In genomic region chr2:29603341-29603740, GRCh38 we compare ENCODE assay signal across 22 cellular contexts.
DNase-seq lines count a peak whose midpoint lies in the region; ATAC-seq, FAIRE-seq and TF ChIP-seq lines count a peak whose summit lies in the region.
"Had no signal": no experiment of that assay in that cellular context is flagged by ENCODE, and none has a peak within 500 bp of the region (broad histone marks: within the 10 kb centered on the region; RNA-seq: fewer than 3 reads in every experiment).

No MANE protein-coding gene starts in this region.

- no peak overlapping the region for H3K23ac ChIP-seq in mesendoderm (ENCODE audit: low read length)

- no peaks in the 10 kb centered on the region for H3F3A ChIP-seq in GM23338 (replicated peaks; ENCODE audit: low read depth)

- H3K4me2 ChIP-seq in GM23338 = no peak overlapping the region
- no peak overlapping the region for H3K4me2 ChIP-seq in mesendoderm (ENCODE audit: low read length)

- H3K4me1 ChIP-seq in GM23338 (ENCODE audit: insufficient read depth) = peaks cover 28% of the 10 kb centered on the region
- no peaks in the 10 kb centered on the region for H3K4me1 ChIP-seq in mesendoderm (ENCODE audit: control insufficient read depth, low read depth, low read length)

- H2BK5ac ChIP-seq in mesendoderm (ENCODE audit: low read length) = no peak overlapping the region

- no peak for FAIRE-seq in H54 (lab: Jason Lieb, UNC)
- FAIRE-seq: GM19239 had no signal

- H3K4me1 Mint-ChIP-seq in GM23338 = peaks cover 36% of the 10 kb centered on the region
- H3K4me1 Mint-ChIP-seq in WTC11 = peaks cover 48% of the 10 kb centered on the region

- H3K56ac ChIP-seq in mesendoderm (ENCODE audit: low read length) = no peak overlapping the region

- H4K8ac ChIP-seq in mesendoderm (ENCODE audit: low read depth, low read length) = no peak overlapping the region

- H2BK120ac ChIP-seq in mesendoderm (ENCODE audit: low read depth, low read length) = no peak overlapping the region

- H3K79me2 ChIP-seq in GM23338 (replicated peaks; ENCODE audit: insufficient read depth) = no peaks in the 10 kb centered on the region
- H3K79me2 ChIP-seq in mesendoderm (ENCODE audit: control insufficient read depth, insufficient read depth, low read length) = no peaks in the 10 kb centered on the region

- H3K4ac ChIP-seq in mesendoderm (ENCODE audit: low read depth, low read length) = no peak overlapping the region

- H3K9ac ChIP-seq in mesendoderm (ENCODE audit: low read length) = no peak overlapping the region

- H4K20me1 ChIP-seq in GM23338 (replicated peaks; ENCODE audit: insufficient read depth) = no peaks in the 10 kb centered on the region

- H2AFZ ChIP-seq in GM23338 = no peak overlapping the region

- TF ChIP-seq CTCF in GM23338 (conservative IDR thresholded peaks at IDR 0.05; ENCODE audit: low read depth in 2 of 2) = no peak
- TF ChIP-seq CTCF in WTC11 (IDR thresholded peaks at IDR 0.05) = no peak

- no CpG with 5 or more reads among the region's 1 CpG for WGBS in mesendoderm (ENCODE audit: extremely low coverage, insufficient coverage, low lambda C conversion rate)

- H2AK5ac ChIP-seq in mesendoderm (ENCODE audit: low read length) = no peak overlapping the region

- no peak overlapping the region for H3K27ac ChIP-seq in GM23338 (ENCODE audit: low read depth)
- H3K27ac ChIP-seq in mesendoderm (ENCODE audit: low read depth, low read length) = no peak overlapping the region
- H3K27ac ChIP-seq: SJSA1 had no signal

- H3K27me3 Mint-ChIP-seq in GM23338 (ENCODE audit: insufficient read depth, low read depth, poor library complexity) (peaks cover 1% of the 10 kb centered on the region), WTC11 (ENCODE audit: low read depth) (no peaks in the 10 kb centered on the region)

- H3K9me2 ChIP-seq in GM23338 (ENCODE audit: insufficient read depth) = peaks cover 25% of the 10 kb centered on the region; the same call in 1 of the 2 replicates

- ATAC-seq in GM23338 (peak; percentile 95), WTC11 (peak; percentile 94)

- H3K27me3 ChIP-seq in GM23338 (ENCODE audit: insufficient read depth) (no peaks in the 10 kb centered on the region), mesendoderm (ENCODE audit: insufficient read depth, low read length, poor library complexity) (no peaks in the 10 kb centered on the region)
- H3K27me3 ChIP-seq: SJSA1 had no signal

- TF ChIP-seq POLR2A in H54 (IDR thresholded peaks at IDR 0.05; ENCODE audit: low read depth, low read length) = no peak

- no peak overlapping the region for H3K18ac ChIP-seq in mesendoderm (ENCODE audit: low read length)

- H2BK15ac ChIP-seq in mesendoderm (replicated peaks; ENCODE audit: low read depth) = no peak overlapping the region

- POLR2A ChIA-PET in WTC11 (lab: Charles Lee) = interaction anchor here (0.7 kb wide), 1 partner anchor 82 kb away, joined by 3 read pairs; no protein-coding TSS in a partner anchor

- DNase-seq in GM23338 (ENCODE audit: low spot score) (peak; percentile 72), WTC11 (ENCODE audit: low spot score) (no peak), iPS DF 4.7 (ENCODE audit: extremely low read depth, low spot score) (peak; percentile 38), mesendoderm (peak; percentile 30), H54 (ENCODE audit: insufficient read length, low spot score) (no peak), NCI-H128 (lab: John Stamatoyannopoulos, UW; ENCODE audit: unreplicated experiment) (no peak)
- no peak for DNase-seq in central memory CD4-positive, alpha-beta T cell
- DNase-seq: Calu3, DMS153, DND-41, H9, Karpas-422, MV-4-11, NCI-H1105, NCI-H146, NCI-H2029, NCI-H2227 treated with DMSO at 0.1 percent for 48 hours, NCI-H526 treated with DMSO at 0.1 percent for 48 hours, Right ventricle myocardium superior, RPMI8226 had no signal

- H3K79me1 ChIP-seq in mesendoderm (ENCODE audit: low read length) = no peaks in the 10 kb centered on the region

- H3K4me3 ChIP-seq in GM23338 (no peak overlapping the region), mesendoderm (ENCODE audit: low read length) (no peak overlapping the region)
- H3K4me3 ChIP-seq: SJSA1 had no signal

- peak overlapping the region; percentile 72; the same call in 1 of the 2 replicates for H3K27ac Mint-ChIP-seq in GM23338
- peak overlapping the region; percentile 96 for H3K27ac Mint-ChIP-seq in WTC11

- H3K36me3 ChIP-seq in GM23338 (ENCODE audit: insufficient read depth) (no peaks in the 10 kb centered on the region), mesendoderm (ENCODE audit: control insufficient read depth, insufficient read depth, low read length) (no peaks in the 10 kb centered on the region)
- H3K36me3 ChIP-seq: SJSA1 had no signal

- H3K9me3 Mint-ChIP-seq in GM23338 (peaks cover 4% of the 10 kb centered on the region; the same call in 2 of the 3 replicates), WTC11 (peaks cover 12% of the 10 kb centered on the region)

- H3K36me3 Mint-ChIP-seq in GM23338 (ENCODE audit: low read depth) = peaks cover 4% of the 10 kb centered on the region; the same call in 1 of the 3 replicates
- no peaks in the 10 kb centered on the region for H3K36me3 Mint-ChIP-seq in WTC11

- H4K5ac ChIP-seq in mesendoderm (ENCODE audit: low read length) = no peak overlapping the region

- no peak overlapping the region for H3K4me3 Mint-ChIP-seq in GM23338
- H3K4me3 Mint-ChIP-seq in WTC11 = no peak overlapping the region; the same call in 1 of the 2 replicates
- H3K4me3 Mint-ChIP-seq: H9 had no signal

- CTCF ChIA-PET in WTC11 (lab: Charles Lee) = interaction anchor here (0.6 kb wide), 1 partner anchor 87 kb away, joined by 3 read pairs; no protein-coding TSS in a partner anchor

TF ChIP-seq in GM23338, 12 proteins besides CTCF, POLR2A, EP300 and RAD21:
- TF ChIP-seq EZH2 (IDR thresholded peaks at IDR 0.05; ENCODE audit: low read depth, unreplicated experiment) = no peak
- TF ChIP-seq STAT1 (IDR thresholded peaks at IDR 0.05; ENCODE audit: unreplicated experiment) = no peak
- TF ChIP-seq, protein P1, sequence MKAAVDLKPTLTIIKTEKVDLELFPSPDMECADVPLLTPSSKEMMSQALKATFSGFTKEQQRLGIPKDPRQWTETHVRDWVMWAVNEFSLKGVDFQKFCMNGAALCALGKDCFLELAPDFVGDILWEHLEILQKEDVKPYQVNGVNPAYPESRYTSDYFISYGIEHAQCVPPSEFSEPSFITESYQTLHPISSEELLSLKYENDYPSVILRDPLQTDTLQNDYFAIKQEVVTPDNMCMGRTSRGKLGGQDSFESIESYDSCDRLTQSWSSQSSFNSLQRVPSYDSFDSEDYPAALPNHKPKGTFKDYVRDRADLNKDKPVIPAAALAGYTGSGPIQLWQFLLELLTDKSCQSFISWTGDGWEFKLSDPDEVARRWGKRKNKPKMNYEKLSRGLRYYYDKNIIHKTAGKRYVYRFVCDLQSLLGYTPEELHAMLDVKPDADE (IDR thresholded peaks at IDR 0.05) = no peak
- no peak for TF ChIP-seq ZNF331 (CRISPR knock-in tag; IDR thresholded peaks at IDR 0.05; ENCODE audit: low read depth)
- TF ChIP-seq POLR2AphosphoS5 (IDR thresholded peaks at IDR 0.05; ENCODE audit: low read depth) = no peak
- no peak for TF ChIP-seq JUNB (IDR thresholded peaks at IDR 0.05; ENCODE audit: unreplicated experiment)
- TF ChIP-seq ZNF114 (CRISPR knock-in tag; IDR thresholded peaks at IDR 0.05) = no peak

TF ChIP-seq in WTC11, 78 proteins besides CTCF, POLR2A, EP300 and RAD21:
- TF ChIP-seq, protein P2, sequence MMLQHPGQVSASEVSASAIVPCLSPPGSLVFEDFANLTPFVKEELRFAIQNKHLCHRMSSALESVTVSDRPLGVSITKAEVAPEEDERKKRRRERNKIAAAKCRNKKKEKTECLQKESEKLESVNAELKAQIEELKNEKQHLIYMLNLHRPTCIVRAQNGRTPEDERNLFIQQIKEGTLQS (CRISPR knock-in tag; conservative IDR thresholded peaks at IDR 0.05) = no peak
- TF ChIP-seq HMGA2 (CRISPR knock-in tag; IDR thresholded peaks at IDR 0.05) (no peak), USF2 (CRISPR knock-in tag; IDR thresholded peaks at IDR 0.05) (peak; percentile 69), USF1 (CRISPR knock-in tag; IDR thresholded peaks at IDR 0.05) (peak; percentile 49; the same call in 1 of the 2 replicates), ZNF263 (CRISPR knock-in tag; IDR thresholded peaks at IDR 0.05; ENCODE audit: low read depth) (no peak)
- TF ChIP-seq, protein P3, sequence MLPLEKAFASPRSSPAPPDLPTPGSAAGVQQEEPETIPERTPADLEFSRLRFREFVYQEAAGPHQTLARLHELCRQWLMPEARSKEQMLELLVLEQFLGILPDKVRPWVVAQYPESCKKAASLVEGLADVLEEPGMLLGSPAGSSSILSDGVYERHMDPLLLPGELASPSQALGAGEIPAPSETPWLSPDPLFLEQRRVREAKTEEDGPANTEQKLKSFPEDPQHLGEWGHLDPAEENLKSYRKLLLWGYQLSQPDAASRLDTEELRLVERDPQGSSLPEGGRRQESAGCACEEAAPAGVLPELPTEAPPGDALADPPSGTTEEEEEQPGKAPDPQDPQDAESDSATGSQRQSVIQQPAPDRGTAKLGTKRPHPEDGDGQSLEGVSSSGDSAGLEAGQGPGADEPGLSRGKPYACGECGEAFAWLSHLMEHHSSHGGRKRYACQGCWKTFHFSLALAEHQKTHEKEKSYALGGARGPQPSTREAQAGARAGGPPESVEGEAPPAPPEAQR (CRISPR knock-in tag; IDR thresholded peaks at IDR 0.05) = no peak
TF ChIP-seq in WTC11: peak in this region for 2.

Comparison
In these comparisons a context has a peak if more than half of its experiments do, and no peak if none do; other contexts are left out.
1. DNase-seq: peak in GM23338 (single experiment), iPS DF 4.7 (single experiment) and mesendoderm (single experiment); none in WTC11 (single experiment), central memory CD4-positive, alpha-beta T cell (single experiment), H54 (single experiment) and NCI-H128 (single experiment).